ENCODE assay signal across 20 cellular contexts in genomic region chr4:181701911-181702310, GRCh38.
A peak's percentile ranks its signal among the peaks of the same experiment; 100 is the strongest.
DNase-seq lines count a peak whose midpoint lies in the region; ATAC-seq and TF ChIP-seq lines count a peak whose summit lies in the region.
"Had no signal": no experiment of that assay in that cellular context is flagged by ENCODE, and none has a peak within 500 bp of the region (broad histone marks: within the 10 kb centered on the region; RNA-seq: fewer than 3 reads in every experiment).

No MANE protein-coding gene starts in this region.

- H3K23me2 ChIP-seq in H9 (ENCODE audit: insufficient read length, low read depth, low read length, poor library complexity, severe bottlenecking) = no peaks in the 10 kb centered on the region

- H3K4me2 ChIP-seq in GM23338 = no peak overlapping the region
- H3K4me2 ChIP-seq in OCI-LY3 (ENCODE audit: low read length) = peak overlapping the region; percentile 38
- no peak overlapping the region for H3K4me2 ChIP-seq in H9 (ENCODE audit: insufficient read depth, insufficient read length, low read length)

- H2AK5ac ChIP-seq in H9 (ENCODE audit: insufficient read length, low read length) = no peak overlapping the region

- H2BK20ac ChIP-seq in H9 (ENCODE audit: low read depth, low read length, poor library complexity, severe bottlenecking) = no peak overlapping the region

- no peak overlapping the region for H3K27ac ChIP-seq in GM23338 (ENCODE audit: low read depth)
- no peak overlapping the region for H3K27ac ChIP-seq in OCI-LY3 (ENCODE audit: low read length)
- H3K27ac ChIP-seq in Peyer's patch = no peak overlapping the region
- no peak overlapping the region for H3K27ac ChIP-seq in H9 (ENCODE audit: insufficient read length, low read depth, low read length)
- H3K27ac ChIP-seq: RWPE1, SK-N-MC had no signal

- H4K5ac ChIP-seq in H9 (ENCODE audit: insufficient read length, low read depth, low read length) = no peak overlapping the region

- H3T11ph ChIP-seq in H9 (ENCODE audit: low read length) = no peak overlapping the region

- no peak overlapping the region for H4K8ac ChIP-seq in H9 (replicated peaks; ENCODE audit: insufficient read length, low read depth, low read length)

- H3K9ac ChIP-seq in OCI-LY3 (ENCODE audit: low read length) (no peak overlapping the region), H9 (ENCODE audit: extremely low read depth, insufficient read length, low read length) (no peak overlapping the region)

- H3K27me3 ChIP-seq in GM23338 (ENCODE audit: insufficient read depth) (no peaks in the 10 kb centered on the region), OCI-LY3 (ENCODE audit: low read depth, low read length) (no peaks in the 10 kb centered on the region), Peyer's patch (no peaks in the 10 kb centered on the region), H9 (ENCODE audit: insufficient read depth, low read length) (no peaks in the 10 kb centered on the region)

- H3K4me3 Mint-ChIP-seq in GM23338 (no peak overlapping the region), H9 (no peak overlapping the region)
- H3K4me3 Mint-ChIP-seq: B cell, IgD-negative memory B cell, T-helper 17 cell had no signal

- H3F3A ChIP-seq in GM23338 (replicated peaks; ENCODE audit: low read depth) = no peaks in the 10 kb centered on the region

- no peak overlapping the region for H3K23ac ChIP-seq in H9 (ENCODE audit: insufficient read length, low read depth, low read length)

- H4K20me1 ChIP-seq in GM23338 (replicated peaks; ENCODE audit: insufficient read depth) (no peaks in the 10 kb centered on the region), OCI-LY3 (ENCODE audit: insufficient read depth, low read length) (no peaks in the 10 kb centered on the region), H9 (ENCODE audit: control insufficient read depth, insufficient read depth, insufficient read length) (no peaks in the 10 kb centered on the region)

- ATAC-seq in GM23338 = no peak
- no peak for ATAC-seq in activated CD4-positive, CD25-positive, alpha-beta regulatory T cell treated with anti-CD3 and anti-CD28 coated beads, Interleukin-2, amount 50 U/mL, for 24 hours
- ATAC-seq: T-helper 17 cell had no signal

- H3K9me3 Mint-ChIP-seq in GM23338 = no peaks in the 10 kb centered on the region
- no peaks in the 10 kb centered on the region for H3K9me3 Mint-ChIP-seq in H9

- H3K4ac ChIP-seq in H9 (ENCODE audit: low read depth, low read length) = no peak overlapping the region

- no peaks in the 10 kb centered on the region for H3K9me3 ChIP-seq in OCI-LY3 (ENCODE audit: insufficient read depth, low read length)
- H3K9me3 ChIP-seq in Peyer's patch = no peaks in the 10 kb centered on the region
- H3K9me3 ChIP-seq in H9 (ENCODE audit: control insufficient read depth, low read depth, low read length) = no peaks in the 10 kb centered on the region

- no peak overlapping the region for H3K56ac ChIP-seq in H9 (ENCODE audit: insufficient read length, low read depth, low read length)

- DNase-seq in Ammon's horn (ENCODE audit: low spot score) (peak; percentile 31), GM23338 (ENCODE audit: low spot score) (no peak), medulla oblongata (ENCODE audit: extremely low spot score) (peak; percentile 28), Peyer's patch (no peak), H9 (no peak)
- DNase-seq: DMS79, NCI-H1092, NCI-H1436, NCI-H345, NCI-H524, NCI-H82, SHP77 treated with DMSO at 0.1 percent for 48 hours, SW 1271, T-helper 17 cell had no signal

- H3K36me3 Mint-ChIP-seq in GM23338 (ENCODE audit: low read depth) (no peaks in the 10 kb centered on the region), H9 (ENCODE audit: insufficient read depth in 1 of 3, low read depth in 3 of 3) (no peaks in the 10 kb centered on the region)
- H3K36me3 Mint-ChIP-seq: IgD-negative memory B cell had no signal

- WGBS in H9 (ENCODE audit: extremely low coverage, insufficient read length, low lambda C conversion rate) = no CpG with 5 or more reads among the region's 9 CpGs

- TF ChIP-seq POLR2A in Peyer's patch (IDR thresholded peaks at IDR 0.05) = no peak

- H3K79me2 ChIP-seq in GM23338 (replicated peaks; ENCODE audit: insufficient read depth) (no peaks in the 10 kb centered on the region), OCI-LY3 (ENCODE audit: low read length) (no peaks in the 10 kb centered on the region), H9 (ENCODE audit: insufficient read depth, low read length) (no peaks in the 10 kb centered on the region)

- H2BK120ac ChIP-seq in H9 (ENCODE audit: low read depth, low read length, poor library complexity, severe bottlenecking) = no peak overlapping the region

- H3K4me3 ChIP-seq in GM23338 (no peak overlapping the region), OCI-LY3 (ENCODE audit: low read length) (0 out of 2 replicates have a peak overlapping the region, but pooled peaks have one; percentile 10), Peyer's patch (no peak overlapping the region)
- H3K4me3 ChIP-seq: SK-N-MC had no signal

- no peak overlapping the region for H3K14ac ChIP-seq in H9 (ENCODE audit: insufficient read depth, low read length)

- H3K27ac Mint-ChIP-seq in GM23338 (no peak overlapping the region), H9 (no peak overlapping the region)
- H3K27ac Mint-ChIP-seq: B cell, IgD-negative memory B cell, T-helper 17 cell had no signal

- no peak overlapping the region for H3K18ac ChIP-seq in H9 (ENCODE audit: insufficient read length, low read depth, low read length)

- H4K91ac ChIP-seq in H9 (ENCODE audit: insufficient read length, low read depth, low read length) = no peak overlapping the region

- H3K79me1 ChIP-seq in H9 (ENCODE audit: insufficient read depth, low read depth, low read length, poor library complexity, severe bottlenecking) = no peaks in the 10 kb centered on the region

- no peaks in the 10 kb centered on the region for H3K4me1 Mint-ChIP-seq in GM23338
- H3K4me1 Mint-ChIP-seq in H9 = no peaks in the 10 kb centered on the region
- H3K4me1 Mint-ChIP-seq: B cell, IgD-negative memory B cell, T-helper 17 cell had no signal

- no peak overlapping the region for H2BK15ac ChIP-seq in H9 (ENCODE audit: low read depth, low read length)

- no peak overlapping the region for H2BK5ac ChIP-seq in H9 (ENCODE audit: insufficient read length, low read length)

- no peaks in the 10 kb centered on the region for H3K9me2 ChIP-seq in GM23338 (ENCODE audit: insufficient read depth)

- H2AFZ ChIP-seq in GM23338 (0 out of 2 replicates have a peak overlapping the region, but pooled peaks have one; percentile 23), OCI-LY3 (ENCODE audit: low read depth, low read length) (no peak overlapping the region), H9 (ENCODE audit: low read length) (no peak overlapping the region)

- H2BK12ac ChIP-seq in H9 (ENCODE audit: insufficient read length, low read depth, low read length) = no peak overlapping the region

- H3K4me1 ChIP-seq in GM23338 (ENCODE audit: insufficient read depth) (no peaks in the 10 kb centered on the region), OCI-LY3 (ENCODE audit: low read length) (peaks cover 6% of the 10 kb centered on the region; the same call in 1 of the 2 replicates), Peyer's patch (no peaks in the 10 kb centered on the region), H9 (ENCODE audit: insufficient read depth, low read length) (no peaks in the 10 kb centered on the region)

- H3K36me3 ChIP-seq in GM23338 (ENCODE audit: insufficient read depth) (no peaks in the 10 kb centered on the region), OCI-LY3 (replicated peaks; ENCODE audit: low read depth, low read length) (no peaks in the 10 kb centered on the region), Peyer's patch (no peaks in the 10 kb centered on the region)

- TF ChIP-seq CTCF in GM23338 (conservative IDR thresholded peaks at IDR 0.05; ENCODE audit: low read depth in 2 of 2) (no peak), OCI-LY3 (IDR thresholded peaks at IDR 0.05; ENCODE audit: low read depth, low read length) (no peak), Peyer's patch (IDR thresholded peaks at IDR 0.05) (no peak), H9 (conservative IDR thresholded peaks at IDR 0.05) (no peak)

- H3K27me3 Mint-ChIP-seq in GM23338 (ENCODE audit: insufficient read depth, low read depth, poor library complexity) = no peaks in the 10 kb centered on the region
- no peaks in the 10 kb centered on the region for H3K27me3 Mint-ChIP-seq in H9 (ENCODE audit: low read depth)
- H3K27me3 Mint-ChIP-seq: B cell, IgD-negative memory B cell, T-helper 17 cell had no signal

TF ChIP-seq in GM23338, 12 proteins besides CTCF, POLR2A, EP300 and RAD21 (continues in another document):
- TF ChIP-seq JUNB (IDR thresholded peaks at IDR 0.05; ENCODE audit: unreplicated experiment) = no peak
- TF ChIP-seq ZNF331 (CRISPR knock-in tag; IDR thresholded peaks at IDR 0.05; ENCODE audit: low read depth) = no peak
- TF ChIP-seq POLR2AphosphoS5 (IDR thresholded peaks at IDR 0.05; ENCODE audit: low read depth) = no peak
- TF ChIP-seq ETS1 (IDR thresholded peaks at IDR 0.05) = no peak
- no peak for TF ChIP-seq STAT1 (IDR thresholded peaks at IDR 0.05; ENCODE audit: unreplicated experiment)
- no peak for TF ChIP-seq NANOG (IDR thresholded peaks at IDR 0.05; ENCODE audit: borderline replicate concordance)
- TF ChIP-seq ZNF114 (CRISPR knock-in tag; IDR thresholded peaks at IDR 0.05) = no peak

Comparison
In these comparisons a context has a peak if more than half of its experiments do, and no peak if none do; other contexts are left out.
1. DNase-seq: peak in Ammon's horn (single experiment) and medulla oblongata (single experiment); none in GM23338 (single experiment), Peyer's patch (0 of 3) and H9 (single experiment).